Comparison of ENCODE assay signal across 34 cellular contexts in the genomic region with DNA sequence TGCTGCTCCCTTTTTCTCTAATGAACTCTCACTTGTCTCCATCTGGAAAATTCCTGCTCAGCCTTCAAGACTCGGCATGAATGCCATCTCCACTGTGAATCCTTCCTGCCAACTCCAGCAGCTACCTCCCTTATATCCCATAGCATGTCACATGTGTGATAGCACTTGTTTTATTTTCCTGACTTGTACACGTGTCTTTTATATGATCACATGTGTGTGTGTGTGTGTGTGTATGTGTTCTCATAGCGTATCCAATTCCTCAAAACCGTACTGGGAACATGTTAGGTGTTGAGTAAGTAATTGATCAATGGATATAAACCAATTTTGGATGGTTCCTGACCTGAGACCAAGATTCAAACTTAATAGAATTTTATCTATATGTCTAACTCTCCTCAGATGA.
"Had no signal": no experiment of that assay in that cellular context is flagged by ENCODE, and none has a peak within 500 bp of the region (broad histone marks: within the 10 kb centered on the region; RNA-seq: fewer than 3 reads in every experiment).

No MANE protein-coding gene starts in this region.

- H3K9me3 ChIP-seq: MG63 had no signal

- H3K27ac ChIP-seq: KMS-11 had no signal

- H3K27me3 ChIP-seq: MG63 had no signal

- H3K36me3 ChIP-seq: MG63 had no signal

- DNase-seq: Karpas-422, Kasumi-1, MG63, MM.1S, MV-4-11, NCI-H1048, NCI-H1092, NCI-H1092 treated with DMSO at 0.1 percent for 48 hours, NCI-H1105, NCI-H1105 treated with DMSO at 0.1 percent for 48 hours, NCI-H1417, NCI-H1417 treated with DMSO at 0.1 percent for 48 hours, NCI-H1436, NCI-H1436 treated with DMSO at 0.1 percent for 48 hours, NCI-H146, NCI-H1694, NCI-H1694 treated with DMSO at 0.1 percent for 48 hours, NCI-H187, NCI-H187 treated with DMSO at 0.1 percent for 48 hours, NCI-H1930, NCI-H2029, NCI-H2029 treated with DMSO at 0.1 percent for 48 hours, NCI-H2081, NCI-H2081 treated with DMSO at 0.1 percent for 48 hours, NCI-H2107, NCI-H2171, NCI-H2171 treated with DMSO at 0.1 percent for 48 hours, NCI-H2227 treated with DMSO at 0.1 percent for 48 hours, NCI-H226, NCI-H345, NCI-H446, NCI-H446 treated with DMSO at 0.1 percent for 48 hours, NCI-H510A had no signal

- H3K9ac ChIP-seq: KMS-11 had no signal

- H3K4me3 ChIP-seq: MG63 had no signal

- H3K4me2 ChIP-seq: KMS-11 had no signal
